ENCODE assay signal across 26 cellular contexts in genomic region chr6:36808634-36809033, GRCh38. TPM values are rescaled to one million over a fixed set of nuclear protein-coding genes. Genes with fewer than 3 reads are reported as not detected.
DNase-seq lines count a peak whose midpoint lies in the region; ATAC-seq, FAIRE-seq and TF ChIP-seq lines count a peak whose summit lies in the region.
"Had no signal": no experiment of that assay in that cellular context is flagged by ENCODE, and none has a peak within 500 bp of the region (broad histone marks: within the 10 kb centered on the region; RNA-seq: fewer than 3 reads in every experiment).

No MANE protein-coding gene starts in this region.

- H3K4me2 ChIP-seq in K562 (ENCODE audit: insufficient read depth, low read length) (no peak overlapping the region), neural progenitor cell (no peak overlapping the region)
- H3K4me2 ChIP-seq: A549; BLaER1 treated with 17β-estradiol and CSF1 and Interleukin-3, amounts not matched to agents 10 nM and 100 nM; GM23338 had no signal

- CTCF ChIA-PET in HEK293 (lab: Yijun Ruan, JAX) = interaction anchor here (0.6 to 4.3 kb wide), 2 partner anchors 42 to 193 kb away, joined by 3 to 49 read pairs; no protein-coding TSS in a partner anchor
- CTCF ChIA-PET in K562 (lab: Yijun Ruan, JAX; ENCODE audit: low intra/inter-chr PET ratio) = interaction anchor here (1.1 kb wide), 1 partner anchor 209 kb away, joined by 3 read pairs; no protein-coding TSS in a partner anchor

- H3K9me1 ChIP-seq in K562 (ENCODE audit: control insufficient read depth, insufficient read depth, low read length) = no peaks in the 10 kb centered on the region

- no peaks in the 10 kb centered on the region for H3K36me3 Mint-ChIP-seq in neural progenitor cell
- H3K36me3 Mint-ChIP-seq: CD14-positive monocyte; CD8-positive, alpha-beta memory T cell had no signal

- H3K4me1 ChIP-seq in HEK293 (ENCODE audit: control insufficient read depth, insufficient read depth, low read length) = peaks cover 3% of the 10 kb centered on the region; the same call in 1 of the 2 replicates
- H3K4me1 ChIP-seq in K562 (replicated peaks in 1 of 2; ENCODE audit: control insufficient read depth in 2 of 2, insufficient read depth in 2 of 2, low read length in 2 of 2) = peaks cover 0 to 2% of the 10 kb centered on the region in 2 experiments; a peak in 2 of 5 replicates
- H3K4me1 ChIP-seq in neural progenitor cell = peaks cover 37% of the 10 kb centered on the region
- H3K4me1 ChIP-seq: A549 had no signal

- intact Hi-C loops in K562 (cut with micrococcal nuclease) = no loop called here

- peaks cover 58% of the 10 kb centered on the region for H3K4me1 Mint-ChIP-seq in neural progenitor cell
- H3K4me1 Mint-ChIP-seq: CD14-positive monocyte; CD8-positive, alpha-beta memory T cell had no signal

- POLR2A ChIA-PET in HEK293 (lab: Yijun Ruan, JAX) (no interaction called here), K562 (lab: Yijun Ruan, JAX) (interaction anchor here (0.6 kb wide), 1 partner anchor 358 kb away, joined by 3 read pairs; no protein-coding TSS in a partner anchor)

- H3K4me3 ChIP-seq in HEK293 (ENCODE audit: low read depth, low read length) (no peak overlapping the region), K562 (no peak overlapping the region), neural progenitor cell (no peak overlapping the region), WERI-Rb-1 (ENCODE audit: low read depth, low read length) (no peak overlapping the region)
- H3K4me3 ChIP-seq: A549; BLaER1 treated with 17β-estradiol and CSF1 and Interleukin-3, amounts not matched to agents 10 nM and 100 nM; GM12878; GM23338 had no signal

- H3K9me3 ChIP-seq in HEK293 (ENCODE audit: control insufficient read depth, insufficient read depth, low read depth, low read length) = no peaks in the 10 kb centered on the region
- H3K9me3 ChIP-seq in K562 (replicated peaks; ENCODE audit: control insufficient read depth, insufficient read depth, low read depth, low read length) = no peaks in the 10 kb centered on the region
- no peaks in the 10 kb centered on the region for H3K9me3 ChIP-seq in neural progenitor cell (ENCODE audit: low read depth)
- H3K9me3 ChIP-seq in WERI-Rb-1 (ENCODE audit: severe bottlenecking) = no peaks in the 10 kb centered on the region
- H3K9me3 ChIP-seq: A549; BE2C; BLaER1 treated with 17β-estradiol and CSF1 and Interleukin-3, amounts not matched to agents 10 nM and 100 nM had no signal

- H3K27me3 ChIP-seq in K562 (ENCODE audit: control insufficient read depth in 2 of 2, insufficient read depth in 2 of 2, low read length in 2 of 2) (peaks cover 5 to 14% of the 10 kb centered on the region in 2 experiments; a peak in 4 of 5 replicates), neural progenitor cell (peaks cover 20% of the 10 kb centered on the region), WERI-Rb-1 (ENCODE audit: insufficient read depth, low read depth, severe bottlenecking) (no peaks in the 10 kb centered on the region)
- H3K27me3 ChIP-seq: BE2C; BLaER1 treated with 17β-estradiol and CSF1 and Interleukin-3, amounts not matched to agents 10 nM and 100 nM had no signal

- peak overlapping the region; percentile 12 for H3K4me3 Mint-ChIP-seq in neural progenitor cell
- H3K4me3 Mint-ChIP-seq: CD14-positive monocyte; CD4-positive, alpha-beta T cell; CD8-positive, alpha-beta memory T cell; GM23338; H9; HFFc6 had no signal

- TF ChIP-seq RAD21 in K562 (CRISPR knock-in tag; conservative IDR thresholded peaks at IDR 0.05 in 1 of 2, IDR thresholded peaks at IDR 0.05 in 1 of 2) = no peak

- H3K79me2 ChIP-seq in K562 (ENCODE audit: control insufficient read depth, insufficient read depth, low read length) (no peaks in the 10 kb centered on the region), neural progenitor cell (ENCODE audit: low read depth) (no peaks in the 10 kb centered on the region)

- no peak for TF ChIP-seq EP300 in K562 (IDR thresholded peaks at IDR 0.05; ENCODE audit: low read length)

- no peak for FAIRE-seq in K562 (lab: Jason Lieb, UNC)
- FAIRE-seq: A549, D721Med, GM12878 had no signal

- H3K9ac ChIP-seq in K562 (ENCODE audit: insufficient read depth in 1 of 2, low read depth in 2 of 2, low read length in 2 of 2) (no peak overlapping the region), neural progenitor cell (no peak overlapping the region)
- H3K9ac ChIP-seq: BLaER1 treated with 17β-estradiol and CSF1 and Interleukin-3, amounts not matched to agents 10 nM and 100 nM had no signal

- WGBS in K562 (ENCODE audit: insufficient coverage, low coverage, missing lambda C conversion rate) = 21% methylated on average over 5 of the region's 5 CpGs

- peak overlapping the region; percentile 89 for H3K27ac Mint-ChIP-seq in neural progenitor cell
- H3K27ac Mint-ChIP-seq: CD4-positive, alpha-beta T cell; GM23338; H9; HFFc6 had no signal

- in situ Hi-C loops in K562 (cut with MboI) = no loop called here

- ATAC-seq in K562 = no peak
- ATAC-seq: A549, GM12878, GM23338, HCT116 had no signal

- H2AFZ ChIP-seq in K562 (ENCODE audit: low read depth, low read length) (no peak overlapping the region), neural progenitor cell (replicated peaks) (no peak overlapping the region)
- H2AFZ ChIP-seq: GM23338 had no signal

- peaks cover 15% of the 10 kb centered on the region for H3F3A ChIP-seq in neural progenitor cell (ENCODE audit: low read depth)

- no peaks in the 10 kb centered on the region for H3K36me3 ChIP-seq in HEK293 (ENCODE audit: control insufficient read depth in 2 of 2, insufficient read depth in 1 of 2, low read length in 2 of 2)
- H3K36me3 ChIP-seq in K562 (ENCODE audit: control insufficient read depth, insufficient read depth, low read length) = no peaks in the 10 kb centered on the region
- no peaks in the 10 kb centered on the region for H3K36me3 ChIP-seq in neural progenitor cell
- H3K36me3 ChIP-seq in WERI-Rb-1 = no peaks in the 10 kb centered on the region
- H3K36me3 ChIP-seq: BE2C; BLaER1 treated with 17β-estradiol and CSF1 and Interleukin-3, amounts not matched to agents 10 nM and 100 nM had no signal

- BruUV-seq in K562 (replicated peaks; lab: Mats Ljungman, UMichigan) = no TSS peak

- no peaks in the 10 kb centered on the region for H3K9me3 Mint-ChIP-seq in neural progenitor cell
- H3K9me3 Mint-ChIP-seq: CD14-positive monocyte; CD4-positive, alpha-beta T cell; CD8-positive, alpha-beta memory T cell; GM23338; H9; HFFc6 had no signal

- DNase-seq in K562 (ENCODE audit: extremely low read depth in 1 of 4, low spot score in 3 of 4) = no peak
- no peak for DNase-seq in neural progenitor cell (ENCODE audit: low spot score)
- no peak for DNase-seq in WERI-Rb-1
- DNase-seq in activated CD8-positive, alpha-beta memory T cell treated with anti-CD3 and anti-CD28 coated beads, Interleukin-2, amount 50 U/mL, for 48 hours = no peak
- no peak for DNase-seq in NCI-H1092 (lab: John Stamatoyannopoulos, UW)
- DNase-seq: 8988T; ACHN; AML-193; BE2C; CD4-positive, alpha-beta T cell; CD8-positive, alpha-beta memory T cell; DMS 273 treated with DMSO at 0.1 percent for 48 hours; DMS79; EL; GDM1; H9; HFFc6 had no signal

- H3K27ac ChIP-seq in HEK293 (ENCODE audit: extremely low read depth, low read depth, low read length) = no peak overlapping the region
- H3K27ac ChIP-seq in K562 (ENCODE audit: extremely low read depth, low read depth, low read length) = no peak overlapping the region
- H3K27ac ChIP-seq in neural progenitor cell = no peak overlapping the region
- no peak overlapping the region for H3K27ac ChIP-seq in WERI-Rb-1
- H3K27ac ChIP-seq: A549; BLaER1 treated with 17β-estradiol and CSF1 and Interleukin-3, amounts not matched to agents 10 nM and 100 nM had no signal

- 0 out of 2 replicates have a peak, but pooled peaks cover 3% of the 10 kb centered on the region for H4K20me1 ChIP-seq in K562 (replicated peaks; ENCODE audit: control insufficient read depth, insufficient read depth, low read length)
- H4K20me1 ChIP-seq in neural progenitor cell (ENCODE audit: low read depth) = no peaks in the 10 kb centered on the region
- H4K20me1 ChIP-seq: BLaER1 treated with 17β-estradiol and CSF1 and Interleukin-3, amounts not matched to agents 10 nM and 100 nM had no signal

- H3K27me3 Mint-ChIP-seq in neural progenitor cell (ENCODE audit: insufficient read depth, low read depth) = peaks cover 15% of the 10 kb centered on the region

- no peak for TF ChIP-seq POLR2A in K562 (conservative IDR thresholded peaks at IDR 0.05)

- TF ChIP-seq CTCF in HEK293 (tag by site-specific recombination; IDR thresholded peaks at IDR 0.05) (no peak), K562 (IDR thresholded peaks at IDR 0.05 in 2 of 3, conservative IDR thresholded peaks at IDR 0.05 in 1 of 3; ENCODE audit: insufficient read depth in 2 of 3, low read depth in 1 of 3, low read length in 3 of 3) (no peak), neural progenitor cell (IDR thresholded peaks at IDR 0.05) (no peak), WERI-Rb-1 (IDR thresholded peaks at IDR 0.05; ENCODE audit: low read depth, low read length) (no peak)

TF ChIP-seq in HEK293, 187 proteins besides CTCF, POLR2A, EP300 and RAD21:
- 0 out of 2 replicates have a peak, but pooled peaks have one; percentile 21 for TF ChIP-seq ZNF768 (tag by site-specific recombination; IDR thresholded peaks at IDR 0.05)
- TF ChIP-seq ZNF132 (tag by site-specific recombination; IDR thresholded peaks at IDR 0.05; ENCODE audit: borderline replicate concordance) = no peak

TF ChIP-seq in K562, 482 proteins besides CTCF, POLR2A, EP300 and RAD21 (continues in another document):
- no peak for TF ChIP-seq GATAD2A (IDR thresholded peaks at IDR 0.05)

RNA-seq across cellular contexts. Expression of gene CPNE5, which starts 30.6 kb away (rescaled TPM):
- total RNA-seq in K562 (2011; cell fraction: chromatin; rRNA removed; ENCODE audit: low replicate concordance) = 1.5 and 2.5 TPM in 2 replicates
- total RNA-seq in K562 (2011; cell fraction: nucleolus; rRNA removed) = 0.66 and 1.5 TPM in 2 replicates
- total RNA-seq in K562 (2011; cell fraction: nucleoplasm; rRNA removed) = 1.2 and 1.6 TPM in 2 replicates
- 0.18 TPM in 1 of 2 replicates, not detected in the other for total RNA-seq in K562 (2014; rRNA removed)
- not detected in 2 replicates for total RNA-seq in K562 (2014; rRNA removed; fragmentation: Illumina TruSeq; extraction: Trizol)
- total RNA-seq in K562 (2015; rRNA removed; fragmentation: Illumina TruSeq; extraction: Trizol) = 0.14 TPM in 1 of 2 replicates, not detected in the other
- 0.47 and 0.49 TPM in 2 replicates for total RNA-seq in K562 (2021)
- polyA plus RNA-seq in K562 (2011; rRNA removed) = 0.46 and 0.61 TPM in 2 replicates
- 0.19 and 0.31 TPM in 2 replicates for polyA plus RNA-seq in K562 (2011; cell fraction: cytosol; rRNA removed)
- 1.2 and 1.9 TPM in 2 replicates for polyA plus RNA-seq in K562 (2011; cell fraction: nucleus; rRNA removed)
- polyA plus RNA-seq in K562 (2012) = 0.33 and 1.8 TPM in 2 replicates
- polyA plus RNA-seq in K562 (2014; fragmentation: Illumina TruSeq; extraction: Trizol) = 0.43 TPM in 1 of 2 replicates, not detected in the other
- 1 to 10 TPM in 1 of 2 experiments, under 1 TPM in 1; 0.21 to 1.0 TPM for polyA plus RNA-seq in K562 (2014; fragmentation: Nextera tagmentation; extraction: Ambion mirVana)
- polyA plus RNA-seq in K562 (2014; rRNA removed) = 0.69 TPM in 1 of 2 replicates, not detected in the other
- polyA minus RNA-seq in K562 (2011; rRNA and poly(A)+ RNA removed) = 0.67 TPM in 1 of 2 replicates, not detected in the other
- not detected in 2 replicates for polyA minus RNA-seq in K562 (2011; cell fraction: cytosol; rRNA and poly(A)+ RNA removed)
- 0.78 and 0.81 TPM in 2 replicates for polyA minus RNA-seq in K562 (2011; cell fraction: nucleus; rRNA and poly(A)+ RNA removed)
- 0.56 TPM in 1 of 2 replicates, not detected in the other for total RNA-seq in neural progenitor cell (ENCODE audit: low replicate concordance)
- total RNA-seq: H4 had no signal
